In the genomic region with DNA sequence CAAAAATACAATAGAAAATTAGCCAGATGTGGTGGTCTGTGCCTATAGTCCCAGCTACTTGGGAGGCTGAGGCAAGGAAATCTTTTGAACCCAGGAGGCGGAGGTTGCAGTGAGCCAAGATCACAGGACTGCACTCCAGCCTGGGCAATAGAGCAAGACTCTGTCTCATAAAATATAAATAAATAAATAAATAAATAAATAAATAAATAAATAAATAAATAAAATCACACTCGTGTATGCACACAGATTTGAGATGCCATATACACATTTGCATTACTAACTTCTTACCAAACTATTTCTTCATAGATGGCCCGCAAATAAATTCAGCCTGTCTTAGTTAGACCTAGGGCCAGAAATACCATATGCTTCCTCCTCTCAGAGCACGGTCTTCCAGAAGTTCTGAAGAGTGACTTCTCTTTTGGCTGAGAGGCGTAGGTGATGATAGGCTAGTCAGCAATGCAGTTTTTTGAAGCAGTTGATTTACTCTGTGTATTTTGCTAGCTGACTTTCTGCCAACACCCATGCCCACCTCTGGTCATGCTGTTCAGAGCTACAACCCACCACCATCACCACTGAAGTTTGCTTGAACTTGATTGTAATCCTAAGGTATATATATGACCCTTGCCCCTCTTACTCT, we compare ENCODE assay signal across 22 cellular contexts.
A peak's percentile ranks its signal among the peaks of the same experiment; 100 is the strongest.
DNase-seq lines count a peak whose midpoint lies in the region; ATAC-seq and TF ChIP-seq lines count a peak whose summit lies in the region.
"Had no signal": no experiment of that assay in that cellular context is flagged by ENCODE, and none has a peak within 500 bp of the region (broad histone marks: within the 10 kb centered on the region; RNA-seq: fewer than 3 reads in every experiment).

No MANE protein-coding gene starts in this region.

- DNase-seq in AG08395 (ENCODE audit: low spot score) = peak; percentile 58
- DNase-seq in SK-N-MC (ENCODE audit: low read depth, low spot score) = no peak
- no peak for DNase-seq in gastrocnemius medialis
- DNase-seq in putamen (ENCODE audit: low spot score) = no peak
- DNase-seq in activated gamma-delta T cell treated with Interleukin-2 at 50 U/mL for 16 hours = no peak
- DNase-seq in GM19240 (ENCODE audit: insufficient read length, low spot score) = no peak
- DNase-seq in glomerular visceral epithelial cell (ENCODE audit: extremely low spot score) = no peak
- DNase-seq: activated CD8-positive, alpha-beta memory T cell treated with anti-CD3 and anti-CD28 coated beads, Interleukin-2, amount 50 U/mL, for 4 hours; dermis blood vessel endothelial cell; foreskin fibroblast; islet precursor cell; Kasumi-1; NCI-H1105; NCI-H2029 treated with DMSO at 0.1 percent for 48 hours; NCI-H226; stimulated activated CD4-positive, alpha-beta T cell treated with anti-CD3 and anti-CD28 coated beads, Interleukin-12 subunit alpha, Interleukin-12 subunit beta, amount 100 ng/mL, for 4 hours; stimulated activated CD4-positive, alpha-beta T cell treated with anti-CD3 and anti-CD28 coated beads, Interleukin-4, amount 100 ng/mL, for 4 hours; T-helper 2 cell had no signal

- in situ Hi-C loops in gastrocnemius medialis (cut with MboI; ENCODE audit: low sequenced_read_pairs in 4 of 4) = no loop called here

- H3K9me3 ChIP-seq in SK-N-MC (ENCODE audit: low read depth, low read length) = 0 out of 2 replicates have a peak, but pooled peaks cover 3% of the 10 kb centered on the region
- no peaks in the 10 kb centered on the region for H3K9me3 ChIP-seq in gastroesophageal sphincter
- H3K9me3 ChIP-seq in gastrocnemius medialis = no peaks in the 10 kb centered on the region

- H3K27ac ChIP-seq in SK-N-MC (0 out of 2 replicates have a peak overlapping the region, but pooled peaks have one; percentile 22), gastroesophageal sphincter (peak overlapping the region in 3 of 4 donors; percentile 33 to 63 (median 55)), gastrocnemius medialis (peak overlapping the region; percentile 54 to 72 (median 62))

- H3K4me3 ChIP-seq in SK-N-MC (no peak overlapping the region), gastroesophageal sphincter (no peak overlapping the region), gastrocnemius medialis (no peak overlapping the region)
- H3K4me3 ChIP-seq: lung had no signal

- no peak for TF ChIP-seq EP300 in gastroesophageal sphincter (IDR thresholded peaks at IDR 0.05)

- H3K36me3 ChIP-seq in SK-N-MC (ENCODE audit: insufficient read depth, low read length) (peaks cover 10% of the 10 kb centered on the region), gastroesophageal sphincter (peaks cover 0 to 12% of the 10 kb centered on the region in 2 donors), gastrocnemius medialis (no peaks in the 10 kb centered on the region)

- no peak for TF ChIP-seq POLR2A in gastroesophageal sphincter (IDR thresholded peaks at IDR 0.05)
- no peak for TF ChIP-seq POLR2A in gastrocnemius medialis (IDR thresholded peaks at IDR 0.05)

- H3K9ac ChIP-seq in SK-N-MC (ENCODE audit: insufficient read length) = no peak overlapping the region

- intact Hi-C loops in gastrocnemius medialis (cut with DNase I; ENCODE audit: low total_unique reads) = no loop called here

- ATAC-seq in gastroesophageal sphincter = peak; percentile 24
- no peak for ATAC-seq in gastrocnemius medialis
- ATAC-seq: activated T-helper 17 cell treated with anti-CD3 and anti-CD28 coated beads, Interleukin-2, amount 50 U/mL, for 72 hours; Panc1 had no signal

- WGBS in gastroesophageal sphincter (ENCODE audit: low coverage in 1 of 2), 2 donors = 71 to 77% methylated on average over 5 of the region's 5 CpGs

- TF ChIP-seq CTCF in gastroesophageal sphincter (IDR thresholded peaks at IDR 0.05) (no peak), gastrocnemius medialis (IDR thresholded peaks at IDR 0.05 in 4 of 5, conservative IDR thresholded peaks at IDR 0.05 in 1 of 5) (no peak)

- peaks cover 0 to 42% (median 4%) of the 10 kb centered on the region in 3 donors for H3K4me1 ChIP-seq in gastroesophageal sphincter
- H3K4me1 ChIP-seq in gastrocnemius medialis = peaks cover 32 to 33% of the 10 kb centered on the region in 2 donors

- H3K27me3 ChIP-seq in gastroesophageal sphincter = no peaks in the 10 kb centered on the region
- no peaks in the 10 kb centered on the region for H3K27me3 ChIP-seq in gastrocnemius medialis
